In genomic region chr11:102810943-102811528, GRCh38 we compare ENCODE assay signal across 9 cellular contexts. TPM values are rescaled to one million over a fixed set of nuclear protein-coding genes. Genes with fewer than 3 reads are reported as not detected.
DNase-seq lines count a peak whose midpoint lies in the region; ATAC-seq and TF ChIP-seq lines count a peak whose summit lies in the region.
"Had no signal": no experiment of that assay in that cellular context is flagged by ENCODE, and none has a peak within 500 bp of the region (broad histone marks: within the 10 kb centered on the region; RNA-seq: fewer than 3 reads in every experiment).

No MANE protein-coding gene starts in this region.

- H3K4ac ChIP-seq in mesenchymal stem cell (ENCODE audit: low read depth in 1 of 2, low read length in 2 of 2), result no peak overlapping the region

- no peaks in the 10 kb centered on the region for H3K4me1 ChIP-seq in KMS-11 (ENCODE audit: low read depth, poor library complexity, severe bottlenecking)
- H3K4me1 ChIP-seq in mesenchymal stem cell (ENCODE audit: control insufficient read depth, insufficient read depth, low read depth, low read length), result peaks cover 2% of the 10 kb centered on the region
- H3K4me1 ChIP-seq in gastrocnemius medialis, result no peaks in the 10 kb centered on the region

- no peak overlapping the region for H2BK5ac ChIP-seq in mesenchymal stem cell (ENCODE audit: low read depth, low read length, poor library complexity, severe bottlenecking)

- 10% methylated on average over 3 of the region's 3 CpGs for WGBS in mesenchymal stem cell

- no peak overlapping the region for H2BK12ac ChIP-seq in mesenchymal stem cell (ENCODE audit: low read length in 2 of 2)

- no peaks in the 10 kb centered on the region for H3K79me1 ChIP-seq in mesenchymal stem cell (replicated peaks; ENCODE audit: low read length, poor library complexity, severe bottlenecking)

- no peak overlapping the region for H3K23ac ChIP-seq in mesenchymal stem cell (ENCODE audit: low read length in 2 of 2)

- H2BK120ac ChIP-seq in mesenchymal stem cell (ENCODE audit: low read depth, low read length), result no peak overlapping the region

- no peak overlapping the region for H3K9ac ChIP-seq in KMS-11
- no peak overlapping the region for H3K9ac ChIP-seq in mesenchymal stem cell (ENCODE audit: low read length)

- H3K4me3 ChIP-seq in KMS-11 (IDR thresholded peaks at IDR 0.05; ENCODE audit: insufficient read depth, low read depth, low read length), result no peak overlapping the region
- H3K4me3 ChIP-seq in astrocyte of the spinal cord (ENCODE audit: low read depth, low read length), result no peak overlapping the region
- H3K4me3 ChIP-seq in mesenchymal stem cell (ENCODE audit: insufficient read depth in 1 of 2, low read depth in 1 of 2, low read length in 2 of 2), result no peak overlapping the region
- no peak overlapping the region for H3K4me3 ChIP-seq in gastrocnemius medialis

- no peaks in the 10 kb centered on the region for H3K9me3 ChIP-seq in mesenchymal stem cell (ENCODE audit: control insufficient read depth, low read length)
- no peaks in the 10 kb centered on the region for H3K9me3 ChIP-seq in gastrocnemius medialis

- no peak overlapping the region for H3K14ac ChIP-seq in mesenchymal stem cell (ENCODE audit: low read length in 2 of 2)

- intact Hi-C loops in gastrocnemius medialis (cut with DNase I; ENCODE audit: low total_unique reads), result no loop called here

- DNase-seq in DMS114 treated with DMSO at 0.1 percent for 48 hours (lab: John Stamatoyannopoulos, UW; ENCODE audit: unreplicated experiment) (peak; percentile 42), astrocyte of the spinal cord (ENCODE audit: low read depth, low spot score) (peak; percentile 27), mesenchymal stem cell (peak; percentile 49), gastrocnemius medialis (no peak), NCI-H2171 treated with DMSO at 0.1 percent for 48 hours (lab: John Stamatoyannopoulos, UW) (no peak)

- no peak overlapping the region for H3K18ac ChIP-seq in mesenchymal stem cell (ENCODE audit: low read depth in 1 of 2, low read length in 2 of 2)

- H4K8ac ChIP-seq in mesenchymal stem cell (ENCODE audit: low read length), result no peak overlapping the region

- H3K36me3 ChIP-seq in KMS-11 (ENCODE audit: insufficient read depth), result no peaks in the 10 kb centered on the region
- no peaks in the 10 kb centered on the region for H3K36me3 ChIP-seq in mesenchymal stem cell (ENCODE audit: control insufficient read depth in 1 of 2, insufficient read depth in 2 of 2, low read depth in 1 of 2, low read length in 2 of 2)
- no peaks in the 10 kb centered on the region for H3K36me3 ChIP-seq in gastrocnemius medialis

- H3K27me3 ChIP-seq in KMS-11 (ENCODE audit: insufficient read depth, low read depth) (no peaks in the 10 kb centered on the region), mesenchymal stem cell (ENCODE audit: control insufficient read depth in 1 of 2, insufficient read depth in 1 of 2, low read length in 2 of 2) (no peaks in the 10 kb centered on the region), gastrocnemius medialis (no peaks in the 10 kb centered on the region)

- H4K91ac ChIP-seq in mesenchymal stem cell (ENCODE audit: low read length), result no peak overlapping the region

- H4K20me1 ChIP-seq in KMS-11 (ENCODE audit: insufficient read depth), result no peaks in the 10 kb centered on the region

- no peak overlapping the region for H2AK5ac ChIP-seq in mesenchymal stem cell (ENCODE audit: low read length, severe bottlenecking)

- H2AFZ ChIP-seq in KMS-11 (ENCODE audit: low read depth) (no peak overlapping the region), mesenchymal stem cell (ENCODE audit: low read depth, low read length) (no peak overlapping the region)

- H3K27ac ChIP-seq in KMS-11 (no peak overlapping the region), mesenchymal stem cell (ENCODE audit: low read length, poor library complexity, severe bottlenecking) (no peak overlapping the region), gastrocnemius medialis (no peak overlapping the region)
- H3K27ac ChIP-seq: epithelial cell of prostate had no signal

- H3K4me2 ChIP-seq in KMS-11 (no peak overlapping the region), mesenchymal stem cell (ENCODE audit: low read length, poor library complexity, severe bottlenecking) (no peak overlapping the region)

- in situ Hi-C loops in astrocyte of the spinal cord (cut with HindIII; ENCODE audit: low sequenced_read_pairs), result no loop called here
- in situ Hi-C loops in gastrocnemius medialis (cut with MboI; ENCODE audit: low sequenced_read_pairs in 4 of 4), result no loop called here

- TF ChIP-seq POLR2A in gastrocnemius medialis (IDR thresholded peaks at IDR 0.05), result no peak

- H3K79me2 ChIP-seq in KMS-11 (ENCODE audit: insufficient read depth, low read depth), result no peaks in the 10 kb centered on the region

- ATAC-seq in gastrocnemius medialis (no peak), HG02588 (IDR thresholded peaks at IDR 0.05; ENCODE audit: unreplicated experiment) (no peak), HG03439 (IDR thresholded peaks at IDR 0.05; ENCODE audit: unreplicated experiment) (no peak)

- TF ChIP-seq CTCF in KMS-11 (conservative IDR thresholded peaks at IDR 0.05; ENCODE audit: low read depth, low read length), result 0 out of 2 replicates have a peak, but pooled peaks have one; percentile 26
- TF ChIP-seq CTCF in astrocyte of the spinal cord (IDR thresholded peaks at IDR 0.05; ENCODE audit: low read depth, low read length), result peak; percentile 73
- no peak for TF ChIP-seq CTCF in gastrocnemius medialis (IDR thresholded peaks at IDR 0.05 in 4 of 5, conservative IDR thresholded peaks at IDR 0.05 in 1 of 5)

- H2BK15ac ChIP-seq in mesenchymal stem cell (ENCODE audit: low read depth, poor library complexity, severe bottlenecking), result no peak overlapping the region

RNA-seq across cellular contexts. Expression of gene MMP1, which starts 13.1 kb away (rescaled TPM):
- 183 TPM for polyA plus RNA-seq in mesenchymal stem cell (2013, experiment 1 of 2)
- polyA plus RNA-seq in mesenchymal stem cell (2013, experiment 2 of 2), result 181 TPM
- not detected for total RNA-seq in gastrocnemius medialis

RNA-seq across cellular contexts. Expression of gene MMP10, which starts 30.6 kb away (rescaled TPM):
- polyA plus RNA-seq in mesenchymal stem cell (2013, experiment 1 of 2), result 0.44 TPM
- polyA plus RNA-seq in mesenchymal stem cell (2013, experiment 2 of 2), result 0.47 TPM
- total RNA-seq in gastrocnemius medialis, result not detected

RNA-seq across cellular contexts. Expression of gene MMP3, which starts 32.4 kb away (rescaled TPM):
- 2.7 TPM for polyA plus RNA-seq in mesenchymal stem cell (2013, experiment 1 of 2)
- 2.9 TPM for polyA plus RNA-seq in mesenchymal stem cell (2013, experiment 2 of 2)
- 100 to 1,000 TPM in 1 of 4 donors, 10 to 100 TPM in 3; 10.4 to 201 (median 80.5) TPM for total RNA-seq in gastrocnemius medialis

Comparison
In these comparisons a context has a peak if more than half of its experiments do, and no peak if none do; other contexts are left out.
1. DNase-seq: peak in DMS114 treated with DMSO at 0.1 percent for 48 hours (single experiment), astrocyte of the spinal cord (single experiment) and mesenchymal stem cell (single experiment); none in gastrocnemius medialis (0 of 2) and NCI-H2171 treated with DMSO at 0.1 percent for 48 hours (single experiment).
2. CTCF ChIP-seq: peak in KMS-11 (single experiment) and astrocyte of the spinal cord (single experiment); none in gastrocnemius medialis (0 of 5).